10 cellular contexts compared by ENCODE assay signal in genomic region chr10:29555746-29556481, GRCh38.
DNase-seq lines count a peak whose midpoint lies in the region; ATAC-seq, FAIRE-seq and TF ChIP-seq lines count a peak whose summit lies in the region.
"Had no signal": no experiment of that assay in that cellular context is flagged by ENCODE, and none has a peak within 500 bp of the region (broad histone marks: within the 10 kb centered on the region; RNA-seq: fewer than 3 reads in every experiment).

No MANE protein-coding gene starts in this region.

- in situ Hi-C loops in astrocyte of the spinal cord (cut with HindIII; ENCODE audit: low sequenced_read_pairs) = no loop called here

- H3K4me3 ChIP-seq in astrocyte of the spinal cord (ENCODE audit: low read depth, low read length) = no peak overlapping the region
- H3K4me3 ChIP-seq in skeletal muscle satellite cell (ENCODE audit: low read length) = no peak overlapping the region
- H3K4me3 ChIP-seq in effector memory CD4-positive, alpha-beta T cell (ENCODE audit: insufficient read depth, low read depth, low read length, poor library complexity, severe bottlenecking) = no peak overlapping the region

- intact Hi-C loops in left ventricle myocardium superior (cut with micrococcal nuclease) = no loop called here

- peak; percentile 71 for FAIRE-seq in H54 (lab: Jason Lieb, UNC)

- TF ChIP-seq CTCF in astrocyte of the spinal cord (IDR thresholded peaks at IDR 0.05; ENCODE audit: low read depth, low read length) (no peak), RWPE1 (conservative IDR thresholded peaks at IDR 0.05; ENCODE audit: low read depth) (no peak)

- no peak for TF ChIP-seq POLR2A in H54 (IDR thresholded peaks at IDR 0.05; ENCODE audit: low read depth, low read length)

- POLR2A ChIA-PET in RWPE1 (lab: Yijun Ruan, JAX; ENCODE audit: low non-redundant PET) = interaction anchor here (0.7 kb wide), 1 partner anchor 45 kb away, joined by 3 read pairs; no protein-coding TSS in a partner anchor

- H3K9ac ChIP-seq in skeletal muscle satellite cell (ENCODE audit: low read depth, low read length) = peak overlapping the region; percentile 32

- peak overlapping the region; percentile 61 for H3K4me2 ChIP-seq in skeletal muscle satellite cell (ENCODE audit: low read length)

- no peaks in the 10 kb centered on the region for H3K27me3 ChIP-seq in skeletal muscle satellite cell (ENCODE audit: control insufficient read depth, insufficient read depth, low read length)
- H3K27me3 ChIP-seq in effector memory CD4-positive, alpha-beta T cell (replicated peaks; ENCODE audit: control insufficient read depth, insufficient read depth, low read length, poor library complexity, severe bottlenecking) = no peaks in the 10 kb centered on the region

- peaks cover 22% of the 10 kb centered on the region for H3K4me1 ChIP-seq in skeletal muscle satellite cell (ENCODE audit: control insufficient read depth, insufficient read depth, low read length)
- no peaks in the 10 kb centered on the region for H3K4me1 ChIP-seq in effector memory CD4-positive, alpha-beta T cell (ENCODE audit: control insufficient read depth, insufficient read depth, low read length, poor library complexity, severe bottlenecking)

- ATAC-seq in left ventricle myocardium superior (peak; percentile 19), GM18909 (IDR thresholded peaks at IDR 0.05; ENCODE audit: poor library complexity, unreplicated experiment) (no peak), HG02852 (IDR thresholded peaks at IDR 0.05; ENCODE audit: unreplicated experiment) (no peak)

- DNase-seq in H54 (ENCODE audit: insufficient read length, low spot score) (peak; percentile 33), astrocyte of the spinal cord (ENCODE audit: low read depth, low spot score) (peak; percentile 71), left ventricle myocardium superior (no peak), RWPE1 (ENCODE audit: low spot score) (no peak)
- no peak for DNase-seq in effector memory CD4-positive, alpha-beta T cell
- DNase-seq: activated B cell treated with CpG ODN at 0.5 μM for 24 hours; NK-92 treated with Interleukin-12 subunit alpha and Interleukin-12 subunit beta, amount 100 ng/mL, for 24 hours had no signal

- H3K9me3 ChIP-seq in skeletal muscle satellite cell (replicated peaks; ENCODE audit: low read length) = no peaks in the 10 kb centered on the region
- H3K9me3 ChIP-seq in effector memory CD4-positive, alpha-beta T cell (ENCODE audit: control insufficient read depth, low read length) = no peaks in the 10 kb centered on the region

- peaks cover 6% of the 10 kb centered on the region for H3K36me3 ChIP-seq in skeletal muscle satellite cell (ENCODE audit: insufficient read depth, low read length)
- peaks cover 14% of the 10 kb centered on the region for H3K36me3 ChIP-seq in effector memory CD4-positive, alpha-beta T cell (ENCODE audit: control insufficient read depth, insufficient read depth, low read length)

- H3K27ac ChIP-seq in effector memory CD4-positive, alpha-beta T cell (ENCODE audit: insufficient read depth, low read length, poor library complexity, severe bottlenecking) = no peak overlapping the region
- H3K27ac ChIP-seq in RWPE1 = no peak overlapping the region

- CTCF ChIA-PET in RWPE1 (lab: Yijun Ruan, JAX) = interaction anchor here (0.7 kb wide), 1 partner anchor 89 kb away, joined by 5 read pairs; no protein-coding TSS in a partner anchor

Comparison
In these comparisons a context has a peak if more than half of its experiments do, and no peak if none do; other contexts are left out.
1. DNase-seq: peak in H54 (single experiment) and astrocyte of the spinal cord (single experiment); none in left ventricle myocardium superior (single experiment), effector memory CD4-positive, alpha-beta T cell (0 of 3) and RWPE1 (single experiment).